Comparison of ENCODE assay signal across 20 cellular contexts in genomic region chr1:11495579-11495978, GRCh38. TPM values are rescaled to one million over a fixed set of nuclear protein-coding genes. Genes with fewer than 3 reads are reported as not detected.
DNase-seq lines count a peak whose midpoint lies in the region; ATAC-seq and TF ChIP-seq lines count a peak whose summit lies in the region.
"Had no signal": no experiment of that assay in that cellular context is flagged by ENCODE, and none has a peak within 500 bp of the region (broad histone marks: within the 10 kb centered on the region; RNA-seq: fewer than 3 reads in every experiment).

No MANE protein-coding gene starts in this region.

- H3K27ac ChIP-seq in HEK293 (ENCODE audit: extremely low read depth, low read depth, low read length) (no peak overlapping the region), osteoblast (ENCODE audit: low read depth, low read length) (no peak overlapping the region), sigmoid colon (no peak overlapping the region)
- H3K27ac ChIP-seq: HL-60 had no signal

- no peak for TF ChIP-seq RAD21 in Ishikawa (IDR thresholded peaks at IDR 0.05; ENCODE audit: low read depth)

- H2AFZ ChIP-seq in osteoblast (ENCODE audit: low read length), result no peak overlapping the region

- TF ChIP-seq EP300 in Ishikawa (IDR thresholded peaks at IDR 0.05; ENCODE audit: borderline replicate concordance) (no peak), sigmoid colon (IDR thresholded peaks at IDR 0.05) (no peak)

- intact Hi-C loops in sigmoid colon (cut with DNase I), result no loop called here

- H3K36me3 Mint-ChIP-seq in immature natural killer cell, result no peaks in the 10 kb centered on the region
- H3K36me3 Mint-ChIP-seq: CD8-positive, alpha-beta memory T cell had no signal

- H3K4me3 ChIP-seq in HEK293 (ENCODE audit: low read depth, low read length) (no peak overlapping the region), osteoblast (ENCODE audit: insufficient read depth, low read length) (no peak overlapping the region), sigmoid colon (no peak overlapping the region)
- H3K4me3 ChIP-seq: GM12878 had no signal

- H3K27ac Mint-ChIP-seq in immature natural killer cell, result no peak overlapping the region
- H3K27ac Mint-ChIP-seq: CD8-positive, alpha-beta memory T cell had no signal

- no peak for TF ChIP-seq POLR2A in sigmoid colon (IDR thresholded peaks at IDR 0.05)

- no peak overlapping the region for H3K4me3 Mint-ChIP-seq in immature natural killer cell
- H3K4me3 Mint-ChIP-seq: CD4-positive, CD25-positive, alpha-beta regulatory T cell; H9 had no signal

- H3K79me2 ChIP-seq in osteoblast (ENCODE audit: insufficient read depth, low read length), result no peaks in the 10 kb centered on the region

- no peaks in the 10 kb centered on the region for H4K20me1 ChIP-seq in osteoblast (ENCODE audit: insufficient read depth, low read length)

- H3K27me3 ChIP-seq in osteoblast (ENCODE audit: insufficient read depth, low read length) (no peaks in the 10 kb centered on the region), sigmoid colon (peaks cover 0 to 34% (median 9%) of the 10 kb centered on the region in 3 donors)
- H3K27me3 ChIP-seq: BE2C had no signal

- DNase-seq in osteoblast (ENCODE audit: insufficient read length, low spot score, missing footprints) (peak; percentile 32), sigmoid colon (peak; percentile 18), immature natural killer cell (no peak)
- DNase-seq: ACHN; BE2C; C1 segment of cervical spinal cord; CD4-positive, CD25-positive, alpha-beta regulatory T cell; CD8-positive, alpha-beta memory T cell; COR-L47; DMS 273 treated with DMSO at 0.1 percent for 48 hours; DMS53; DND-41; EL; H9 had no signal

- H3K4me1 ChIP-seq in HEK293 (ENCODE audit: control insufficient read depth, insufficient read depth, low read length) (no peaks in the 10 kb centered on the region), osteoblast (ENCODE audit: insufficient read depth, low read length) (no peaks in the 10 kb centered on the region), sigmoid colon (no peaks in the 10 kb centered on the region)
- H3K4me1 ChIP-seq: BE2C had no signal

- H3K9me3 ChIP-seq in HEK293 (ENCODE audit: control insufficient read depth, insufficient read depth, low read depth, low read length), result no peaks in the 10 kb centered on the region
- H3K9me3 ChIP-seq in osteoblast (ENCODE audit: low read depth, low read length), result no peaks in the 10 kb centered on the region
- peaks cover 0 to 3% (median under 1%) of the 10 kb centered on the region in 4 donors for H3K9me3 ChIP-seq in sigmoid colon
- H3K9me3 ChIP-seq: BE2C had no signal

- H3K4me2 ChIP-seq in osteoblast (ENCODE audit: insufficient read depth, low read length), result no peak overlapping the region

- POLR2A ChIA-PET in HEK293 (lab: Yijun Ruan, JAX), result no interaction called here

- no peak for ATAC-seq in HG02763 (IDR thresholded peaks at IDR 0.05; ENCODE audit: unreplicated experiment)
- ATAC-seq: GM12878 had no signal

- WGBS in sigmoid colon, 2 donors, result 65 to 72% methylated on average over 3 of the region's 3 CpGs

- peaks cover 2 to 10% (median 8%) of the 10 kb centered on the region in 3 donors for H3K27me3 Mint-ChIP-seq in immature natural killer cell (ENCODE audit: low read depth in 3 of 3)

- H3K9me3 Mint-ChIP-seq in immature natural killer cell, result no peaks in the 10 kb centered on the region

- TF ChIP-seq CTCF in HEK293 (tag by site-specific recombination; IDR thresholded peaks at IDR 0.05) (no peak), osteoblast (IDR thresholded peaks at IDR 0.05; ENCODE audit: extremely low read depth, low read depth, low read length) (no peak), sigmoid colon (IDR thresholded peaks at IDR 0.05) (no peak)

- H3K36me3 ChIP-seq in HEK293 (ENCODE audit: control insufficient read depth in 2 of 2, insufficient read depth in 1 of 2, low read length in 2 of 2) (no peaks in the 10 kb centered on the region), osteoblast (ENCODE audit: insufficient read depth, low read length) (no peaks in the 10 kb centered on the region), sigmoid colon (no peaks in the 10 kb centered on the region)
- H3K36me3 ChIP-seq: BE2C had no signal

- H3K4me1 Mint-ChIP-seq in immature natural killer cell, result no peaks in the 10 kb centered on the region
- H3K4me1 Mint-ChIP-seq: CD4-positive, CD25-positive, alpha-beta regulatory T cell; CD8-positive, alpha-beta memory T cell had no signal

- CTCF ChIA-PET in HEK293 (lab: Yijun Ruan, JAX), result no interaction called here

TF ChIP-seq in HEK293, 187 proteins besides CTCF, POLR2A, EP300 and RAD21 (continues in another document):
- TF ChIP-seq ZNF280D (tag by site-specific recombination; IDR thresholded peaks at IDR 0.05) (no peak), ZNF791 (tag by site-specific recombination; IDR thresholded peaks at IDR 0.05) (no peak), ZNF311 (tag by site-specific recombination; IDR thresholded peaks at IDR 0.05; ENCODE audit: borderline replicate concordance) (no peak), RBAK (tag by site-specific recombination; IDR thresholded peaks at IDR 0.05) (no peak), ZNF623 (tag by site-specific recombination; IDR thresholded peaks at IDR 0.05) (no peak), ZNF174 (tag by site-specific recombination; IDR thresholded peaks at IDR 0.05) (no peak), ZNF514 (tag by site-specific recombination; IDR thresholded peaks at IDR 0.05) (no peak)

TF ChIP-seq in Ishikawa, 13 proteins besides CTCF, POLR2A, EP300 and RAD21:
- TF ChIP-seq FOXM1 (IDR thresholded peaks at IDR 0.05; ENCODE audit: borderline replicate concordance, low read depth) (no peak), REST (IDR thresholded peaks at IDR 0.05; ENCODE audit: low read depth) (peak; percentile 57)

RNA-seq across cellular contexts. Expression of gene DISP3, which starts 16.6 kb away (rescaled TPM):
- under 0.01 TPM in 2 replicates for total RNA-seq in osteoblast
- under 1 TPM in 2 of 4 donors, not detected in 2; under 0.01 to 0.28 TPM for total RNA-seq in sigmoid colon
- polyA plus RNA-seq in sigmoid colon, result under 1 TPM in 1 of 3 donors, not detected in 2; 0.16 TPM
- polyA plus RNA-seq in immature natural killer cell, result under 1 TPM in 2 of 3 donors, not detected in 1; 0.37 to 0.66 TPM
- total RNA-seq: G401 had no signal

Comparison
In these comparisons a context has a peak if more than half of its experiments do, and no peak if none do; other contexts are left out.
1. DNase-seq: peak in osteoblast (single experiment) and sigmoid colon (single experiment); none in immature natural killer cell (0 of 3).